ENCODE assay signal across 9 cellular contexts in genomic region chr3:175129571-175129970, GRCh38.
"Had no signal": no experiment of that assay in that cellular context is flagged by ENCODE, and none has a peak within 500 bp of the region (broad histone marks: within the 10 kb centered on the region; RNA-seq: fewer than 3 reads in every experiment).

No MANE protein-coding gene starts in this region.

- ATAC-seq: HCT116, HepG2, K562 had no signal

- H3K9ac ChIP-seq: GM23248 had no signal

- H3K36me3 ChIP-seq: HAP-1 had no signal

- H3K4me1 ChIP-seq: HAP-1 had no signal

- H3K4me3 ChIP-seq: GM23248, HAP-1, K562 had no signal

- H3K27ac ChIP-seq: GM23248, HL-60 had no signal

- H2AFZ ChIP-seq: GM23248 had no signal

- DNase-seq: GOT3, H7, KG1 had no signal

- H3K9me3 ChIP-seq: HAP-1 had no signal
